ENCODE assay signal across 24 cellular contexts in the genomic region with DNA sequence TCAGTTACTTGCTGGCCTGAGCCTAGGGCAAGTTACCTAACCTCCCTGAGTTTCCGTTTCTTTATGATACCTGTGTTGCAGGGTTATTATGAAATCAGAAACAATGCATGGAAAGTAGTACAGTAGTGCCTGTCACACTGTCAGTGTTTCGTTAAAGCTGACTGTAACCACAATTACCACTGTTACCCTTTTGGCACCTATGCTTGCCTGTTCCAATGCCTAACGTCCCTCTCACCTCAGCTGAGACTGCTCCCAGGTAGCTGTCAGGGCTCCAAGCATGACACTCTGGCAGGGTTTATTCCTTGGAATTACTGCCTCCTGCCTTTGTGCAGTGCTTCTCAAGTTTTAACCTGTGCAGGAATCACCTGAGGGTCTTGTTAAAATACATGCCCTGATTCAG.
"Had no signal": no experiment of that assay in that cellular context is flagged by ENCODE, and none has a peak within 500 bp of the region (broad histone marks: within the 10 kb centered on the region; RNA-seq: fewer than 3 reads in every experiment).

No MANE protein-coding gene starts in this region.

- H3K27ac Mint-ChIP-seq: activated CD4-positive, alpha-beta memory T cell treated with anti-CD3 and anti-CD28 coated beads, Interleukin-2, amount 10 ng/mL, durations not matched to agents 7 days and 5 days; activated CD4-positive, alpha-beta T cell treated with anti-CD3 and anti-CD28 coated beads, Interleukin-2, amount 10 ng/mL, durations not matched to agents 24 days and 14 days; activated naive CD4-positive, alpha-beta T cell treated with anti-CD3 and anti-CD28 coated beads for 36 hours; activated T-cell treated with anti-CD3 and anti-CD28 coated beads, Interleukin-2, amount 50 U/mL, for 72 hours; dendritic cell treated with granulocyte-macrophage colony-stimulating factor and Interleukin-4, amounts not matched to agents 40 ng/mL and 50 ng/mL, for 4 days; nephron progenitor cell; stimulated activated memory B cell treated with anti-CD40 and anti-IgM and Interleukin-4, amounts not matched to agents 10 μg/mL and 1 μg/mL and 100 μg/mL, for 72 hours; T-cell; T-helper 2 cell treated with Interferon-gamma antibody and Interleukin-4, amounts not matched to agents 5 μg/mL and 100 μg/mL, for 36 hours had no signal

- H3K4me3 Mint-ChIP-seq: activated CD4-positive, alpha-beta memory T cell treated with anti-CD3 and anti-CD28 coated beads, Interleukin-2, amount 10 ng/mL, durations not matched to agents 7 days and 5 days; activated CD4-positive, alpha-beta T cell treated with anti-CD3 and anti-CD28 coated beads, Interleukin-2, amount 10 ng/mL, durations not matched to agents 24 days and 14 days; activated naive CD4-positive, alpha-beta T cell treated with anti-CD3 and anti-CD28 coated beads for 36 hours; activated T-cell treated with anti-CD3 and anti-CD28 coated beads, Interleukin-2, amount 50 U/mL, for 72 hours; dendritic cell treated with granulocyte-macrophage colony-stimulating factor and Interleukin-4, amounts not matched to agents 40 ng/mL and 50 ng/mL, for 4 days; nephron progenitor cell; stimulated activated memory B cell treated with anti-CD40 and anti-IgM and Interleukin-4, amounts not matched to agents 10 μg/mL and 1 μg/mL and 100 μg/mL, for 72 hours; T-cell; T-helper 2 cell treated with Interferon-gamma antibody and Interleukin-4, amounts not matched to agents 5 μg/mL and 100 μg/mL, for 36 hours had no signal

- H3K27ac ChIP-seq: esophagus squamous epithelium, gastroesophageal sphincter, parathyroid adenoma, VCaP had no signal

- H3K27me3 Mint-ChIP-seq: activated CD4-positive, alpha-beta memory T cell treated with anti-CD3 and anti-CD28 coated beads, Interleukin-2, amount 10 ng/mL, durations not matched to agents 7 days and 5 days; stimulated activated memory B cell treated with anti-CD40 and anti-IgM and Interleukin-4, amounts not matched to agents 10 μg/mL and 1 μg/mL and 100 μg/mL, for 72 hours; T-cell had no signal

- DNase-seq: activated CD4-positive, alpha-beta memory T cell treated with anti-CD3 and anti-CD28 coated beads, Interleukin-2, amount 10 ng/mL, durations not matched to agents 7 days and 5 days; activated CD4-positive, alpha-beta T cell treated with anti-CD3 and anti-CD28 coated beads, Interleukin-2, amount 10 ng/mL, durations not matched to agents 24 days and 14 days; activated effector memory CD4-positive, alpha-beta T cell treated with Interleukin-2 at 50 U/mL for 16 hours; activated naive CD4-positive, alpha-beta T cell treated with anti-CD3 and anti-CD28 coated beads for 36 hours; activated T-cell treated with anti-CD3 and anti-CD28 coated beads, Interleukin-2, amount 50 U/mL, for 72 hours; caudate nucleus; effector CD4-positive, alpha-beta T cell; esophagus squamous epithelium; head of caudate nucleus; hypothalamus; left cardiac atrium; mesenchymal stem cell; mucosa of descending colon; nephron progenitor cell; stimulated activated CD4-positive, alpha-beta T cell treated with anti-CD3 and anti-CD28 coated beads, Interleukin-12 subunit alpha, Interleukin-12 subunit beta, amount 100 ng/mL, for 4 hours; T-cell had no signal

- H3K27me3 ChIP-seq: esophagus squamous epithelium, gastroesophageal sphincter had no signal

- ATAC-seq: activated CD4-positive, CD25-positive, alpha-beta regulatory T cell treated with anti-CD3 and anti-CD28 coated beads, Interleukin-2, amount 50 U/mL, for 24 hours; gastroesophageal sphincter; left cardiac atrium; mucosa of descending colon; right cardiac atrium; stimulated activated memory B cell treated with anti-CD40 and anti-IgM and Interleukin-4, amounts not matched to agents 10 μg/mL and 1 μg/mL and 100 μg/mL, for 72 hours; T-cell had no signal

- H3K36me3 ChIP-seq: esophagus squamous epithelium, gastroesophageal sphincter had no signal

- H3K4me3 ChIP-seq: esophagus squamous epithelium, gastroesophageal sphincter, mucosa of descending colon had no signal

- H3K36me3 Mint-ChIP-seq: stimulated activated memory B cell treated with anti-CD40 and anti-IgM and Interleukin-4, amounts not matched to agents 10 μg/mL and 1 μg/mL and 100 μg/mL, for 72 hours; T-cell had no signal

- H3K9ac ChIP-seq: parathyroid adenoma had no signal

- H3K9me3 ChIP-seq: esophagus squamous epithelium, mucosa of descending colon had no signal

- H3K4me1 Mint-ChIP-seq: activated CD4-positive, alpha-beta memory T cell treated with anti-CD3 and anti-CD28 coated beads, Interleukin-2, amount 10 ng/mL, durations not matched to agents 7 days and 5 days; activated CD4-positive, alpha-beta T cell treated with anti-CD3 and anti-CD28 coated beads, Interleukin-2, amount 10 ng/mL, durations not matched to agents 24 days and 14 days; stimulated activated memory B cell treated with anti-CD40 and anti-IgM and Interleukin-4, amounts not matched to agents 10 μg/mL and 1 μg/mL and 100 μg/mL, for 72 hours had no signal

- H3K79me2 ChIP-seq: parathyroid adenoma had no signal

- H2AFZ ChIP-seq: parathyroid adenoma had no signal
